ENCODE assay signal across 24 cellular contexts in genomic region chr17:20207295-20207985, GRCh38.
DNase-seq lines count a peak whose midpoint lies in the region; ATAC-seq, FAIRE-seq and TF ChIP-seq lines count a peak whose summit lies in the region.
"Had no signal": no experiment of that assay in that cellular context is flagged by ENCODE, and none has a peak within 500 bp of the region (broad histone marks: within the 10 kb centered on the region; RNA-seq: fewer than 3 reads in every experiment).

No MANE protein-coding gene starts in this region.

- intact Hi-C loops in naive thymus-derived CD4-positive, alpha-beta T cell (cut with micrococcal nuclease) = no loop called here
- intact Hi-C loops in upper lobe of right lung (cut with DNase I) = no loop called here

- peak overlapping the region in 2 of 10 donors; percentile 11 to 48 for H3K4me3 Mint-ChIP-seq in naive thymus-derived CD4-positive, alpha-beta T cell
- H3K4me3 Mint-ChIP-seq in endothelial cell (ENCODE audit: unreplicated experiment) = no peak overlapping the region
- H3K4me3 Mint-ChIP-seq: activated CD4-positive, alpha-beta T cell treated with anti-CD3 and anti-CD28 coated beads, Interleukin-2, amount 10 ng/mL, durations not matched to agents 24 days and 14 days; activated naive CD8-positive, alpha-beta T cell treated with anti-CD3 and anti-CD28 coated beads for 36 hours; CD4-positive, CD25-positive, alpha-beta regulatory T cell; endodermal cell; natural killer cell treated with Interleukin-12 subunit alpha and Interleukin-12 subunit beta and Interleukin-15 and Interleukin-18, amount 100 ng/mL, for 72 hours; stimulated activated naive CD8-positive, alpha-beta T cell treated with anti-CD3 and anti-CD28 coated beads, Interleukin-15, amount 100 ng/mL, for 72 hours had no signal

- peaks cover 0 to 5% (median 0%) of the 10 kb centered on the region in 5 donors for H3K36me3 Mint-ChIP-seq in naive thymus-derived CD4-positive, alpha-beta T cell
- H3K36me3 Mint-ChIP-seq in endothelial cell (ENCODE audit: low read depth, unreplicated experiment) = peaks cover 20% of the 10 kb centered on the region
- H3K36me3 Mint-ChIP-seq: CD4-positive, CD25-positive, alpha-beta regulatory T cell had no signal

- peak overlapping the region in 6 of 9 donors; percentile 25 to 74 (median 58) for H3K27ac Mint-ChIP-seq in naive thymus-derived CD4-positive, alpha-beta T cell
- H3K27ac Mint-ChIP-seq in endothelial cell (ENCODE audit: unreplicated experiment) = no peak overlapping the region
- H3K27ac Mint-ChIP-seq: activated CD4-positive, alpha-beta T cell treated with anti-CD3 and anti-CD28 coated beads, Interleukin-2, amount 10 ng/mL, durations not matched to agents 24 days and 14 days; activated T-helper 2 cell treated with anti-CD3 and anti-CD28 coated beads, Interferon-gamma antibody, Interleukin-2, Interleukin-4, amounts not matched to agents 10 μg/mL and 5 μg/mL and 100 μg/mL, durations not matched to agents 14 hours and 24 hours and 36 hours; endodermal cell had no signal

- peaks cover 0 to 7% of the 10 kb centered on the region in 2 donors for H3K4me1 ChIP-seq in naive thymus-derived CD4-positive, alpha-beta T cell (ENCODE audit: control insufficient read depth in 2 of 2, insufficient read depth in 2 of 2, low read length in 2 of 2)
- peaks cover 13% of the 10 kb centered on the region for H3K4me1 ChIP-seq in upper lobe of right lung
- H3K4me1 ChIP-seq: colonic mucosa, right lobe of liver had no signal

- no peaks in the 10 kb centered on the region for H3K36me3 ChIP-seq in naive thymus-derived CD4-positive, alpha-beta T cell (ENCODE audit: control insufficient read depth in 2 of 3, insufficient read depth in 3 of 3, low read length in 3 of 3)
- no peaks in the 10 kb centered on the region for H3K36me3 ChIP-seq in upper lobe of right lung
- H3K36me3 ChIP-seq: colonic mucosa, right lobe of liver had no signal

- no peak overlapping the region for H3K4me3 ChIP-seq in naive thymus-derived CD4-positive, alpha-beta T cell (ENCODE audit: low read length)
- no peak overlapping the region for H3K4me3 ChIP-seq in upper lobe of right lung
- H3K4me3 ChIP-seq: colonic mucosa, heart left ventricle, right lobe of liver had no signal

- TF ChIP-seq CTCF in C4-2B (conservative IDR thresholded peaks at IDR 0.05) (no peak), upper lobe of right lung (IDR thresholded peaks at IDR 0.05) (no peak), endothelial cell (IDR thresholded peaks at IDR 0.05; ENCODE audit: unreplicated experiment) (no peak)

- FAIRE-seq in RCC 7860 (lab: Jason Lieb, UNC) = peak; percentile 62
- FAIRE-seq: GM18507, H54, TTC549 had no signal

- no peaks in the 10 kb centered on the region for H3K9me3 ChIP-seq in naive thymus-derived CD4-positive, alpha-beta T cell (ENCODE audit: control insufficient read depth in 2 of 3, low read length in 3 of 3)
- H3K9me3 ChIP-seq in upper lobe of right lung = no peaks in the 10 kb centered on the region
- H3K9me3 ChIP-seq: colonic mucosa, heart left ventricle, right lobe of liver had no signal

- peak overlapping the region; percentile 31; the same call in 1 of the 2 replicates for H3K27ac ChIP-seq in C4-2B
- H3K27ac ChIP-seq in caudate nucleus (ENCODE audit: low read depth, low read length) = peak overlapping the region; percentile 6
- no peak overlapping the region for H3K27ac ChIP-seq in naive thymus-derived CD4-positive, alpha-beta T cell (ENCODE audit: low read depth, low read length)
- H3K27ac ChIP-seq in upper lobe of right lung = no peak overlapping the region
- H3K27ac ChIP-seq: colonic mucosa, right lobe of liver had no signal

- CTCF ChIA-PET in naive thymus-derived CD4-positive, alpha-beta T cell (lab: Charles Lee) = interaction anchor here (1.0 kb wide), 1 partner anchor 19 kb away, joined by 3 read pairs; no protein-coding TSS in a partner anchor

- ATAC-seq in naive thymus-derived CD4-positive, alpha-beta T cell = no peak
- no peak for ATAC-seq in upper lobe of right lung
- no peak for ATAC-seq in GM19324 (IDR thresholded peaks at IDR 0.05; ENCODE audit: low FRiP score, unreplicated experiment)
- ATAC-seq: heart left ventricle; natural killer cell treated with Interleukin-12 subunit alpha and Interleukin-12 subunit beta and Interleukin-15 and Interleukin-18, amount 100 ng/mL, for 72 hours; right lobe of liver; stimulated activated naive CD8-positive, alpha-beta T cell treated with anti-CD3 and anti-CD28 coated beads, Interleukin-15, amount 100 ng/mL, for 72 hours had no signal

- peaks cover 15 to 36% (median 34%) of the 10 kb centered on the region in 7 donors for H3K4me1 Mint-ChIP-seq in naive thymus-derived CD4-positive, alpha-beta T cell
- peaks cover 7% of the 10 kb centered on the region for H3K4me1 Mint-ChIP-seq in endothelial cell (ENCODE audit: unreplicated experiment)

- no peaks in the 10 kb centered on the region for H3K27me3 ChIP-seq in naive thymus-derived CD4-positive, alpha-beta T cell (ENCODE audit: control insufficient read depth in 2 of 2, insufficient read depth in 2 of 2, low read length in 2 of 2)
- no peaks in the 10 kb centered on the region for H3K27me3 ChIP-seq in upper lobe of right lung
- H3K27me3 ChIP-seq: colonic mucosa, heart left ventricle, right lobe of liver had no signal

- H3K27me3 Mint-ChIP-seq in naive thymus-derived CD4-positive, alpha-beta T cell = no peaks in the 10 kb centered on the region
- peaks cover 2% of the 10 kb centered on the region for H3K27me3 Mint-ChIP-seq in endothelial cell (ENCODE audit: unreplicated experiment)
- H3K27me3 Mint-ChIP-seq: activated CD4-positive, alpha-beta T cell treated with anti-CD3 and anti-CD28 coated beads, Interleukin-2, amount 10 ng/mL, durations not matched to agents 24 days and 14 days; activated naive CD8-positive, alpha-beta T cell treated with anti-CD3 and anti-CD28 coated beads for 36 hours; natural killer cell treated with Interleukin-12 subunit alpha and Interleukin-12 subunit beta and Interleukin-15 and Interleukin-18, amount 100 ng/mL, for 72 hours; stimulated activated naive CD8-positive, alpha-beta T cell treated with anti-CD3 and anti-CD28 coated beads, Interleukin-15, amount 100 ng/mL, for 72 hours had no signal

- peaks cover 0 to 5% (median 0%) of the 10 kb centered on the region in 11 donors for H3K9me3 Mint-ChIP-seq in naive thymus-derived CD4-positive, alpha-beta T cell
- H3K9me3 Mint-ChIP-seq in endothelial cell (ENCODE audit: unreplicated experiment) = no peaks in the 10 kb centered on the region
- H3K9me3 Mint-ChIP-seq: activated CD4-positive, alpha-beta T cell treated with anti-CD3 and anti-CD28 coated beads, Interleukin-2, amount 10 ng/mL, durations not matched to agents 24 days and 14 days; activated naive CD8-positive, alpha-beta T cell treated with anti-CD3 and anti-CD28 coated beads for 36 hours; activated T-helper 2 cell treated with anti-CD3 and anti-CD28 coated beads, Interferon-gamma antibody, Interleukin-2, Interleukin-4, amounts not matched to agents 10 μg/mL and 5 μg/mL and 100 μg/mL, durations not matched to agents 14 hours and 24 hours and 36 hours; natural killer cell treated with Interleukin-12 subunit alpha and Interleukin-12 subunit beta and Interleukin-15 and Interleukin-18, amount 100 ng/mL, for 72 hours; stimulated activated naive CD8-positive, alpha-beta T cell treated with anti-CD3 and anti-CD28 coated beads, Interleukin-15, amount 100 ng/mL, for 72 hours had no signal

- POLR2A ChIA-PET in naive thymus-derived CD4-positive, alpha-beta T cell (lab: Charles Lee) = interaction anchor here (0.7 kb wide), 1 partner anchor 11 kb away, joined by 3 read pairs; no protein-coding TSS in a partner anchor

- DNase-seq in RCC 7860 (ENCODE audit: low spot score) (no peak), caudate nucleus (lab: John Stamatoyannopoulos, UW) (no peak), upper lobe of right lung (no peak), cerebellar cortex (ENCODE audit: low spot score) (no peak), endothelial cell (ENCODE audit: low spot score) (no peak)
- DNase-seq in naive thymus-derived CD4-positive, alpha-beta T cell = no peak
- DNase-seq: activated CD4-positive, alpha-beta T cell treated with anti-CD3 and anti-CD28 coated beads, Interleukin-2, amount 10 ng/mL, durations not matched to agents 24 days and 14 days; activated naive CD8-positive, alpha-beta T cell treated with anti-CD3 and anti-CD28 coated beads for 36 hours; CD4-positive, CD25-positive, alpha-beta regulatory T cell; endodermal cell; heart left ventricle; KBM-7; NCI-H146; right lobe of liver; Right ventricle myocardium superior; stimulated activated naive CD8-positive, alpha-beta T cell treated with anti-CD3 and anti-CD28 coated beads, Interleukin-15, amount 100 ng/mL, for 72 hours had no signal

Comparison
In these comparisons a context has a peak if more than half of its experiments do, and no peak if none do; other contexts are left out.
1. H3K27ac ChIP-seq: peak in C4-2B (single experiment) and caudate nucleus (single experiment); none in naive thymus-derived CD4-positive, alpha-beta T cell (single experiment) and upper lobe of right lung (single experiment).